Comparison of ENCODE assay signal across 22 cellular contexts in genomic region chr1:7727816-7728477, GRCh38. TPM values are rescaled to one million over a fixed set of nuclear protein-coding genes. Genes with fewer than 3 reads are reported as not detected.
A peak's percentile ranks its signal among the peaks of the same experiment; 100 is the strongest.
DNase-seq lines count a peak whose midpoint lies in the region; TF ChIP-seq lines count a peak whose summit lies in the region.
"Had no signal": no experiment of that assay in that cellular context is flagged by ENCODE, and none has a peak within 500 bp of the region (broad histone marks: within the 10 kb centered on the region; RNA-seq: fewer than 3 reads in every experiment).

No MANE protein-coding gene starts in this region.

- H3K36me3 Mint-ChIP-seq in activated naive CD8-positive, alpha-beta T cell treated with anti-CD3 and anti-CD28 coated beads for 36 hours, result no peaks in the 10 kb centered on the region

- H3K9me3 Mint-ChIP-seq in activated naive CD8-positive, alpha-beta T cell treated with anti-CD3 and anti-CD28 coated beads for 36 hours, result no peaks in the 10 kb centered on the region
- H3K9me3 Mint-ChIP-seq: activated CD4-positive, alpha-beta T cell treated with anti-CD3 and anti-CD28 coated beads, Interleukin-2, amount 10 ng/mL, durations not matched to agents 7 days and 5 days; CD4-positive, alpha-beta T cell; neural crest cell had no signal

- H3K4me3 Mint-ChIP-seq in activated naive CD8-positive, alpha-beta T cell treated with anti-CD3 and anti-CD28 coated beads for 36 hours, result no peak overlapping the region
- H3K4me3 Mint-ChIP-seq: activated CD4-positive, alpha-beta T cell treated with anti-CD3 and anti-CD28 coated beads, Interleukin-2, amount 10 ng/mL, durations not matched to agents 7 days and 5 days; CD4-positive, alpha-beta T cell; neural crest cell had no signal

- H3K4me3 ChIP-seq in BLaER1 treated with 17β-estradiol and CSF1 and Interleukin-3, amounts not matched to agents 10 nM and 100 nM, result no peak overlapping the region
- H3K4me3 ChIP-seq in dorsolateral prefrontal cortex, result peak overlapping the region in 55 of 59 donors; percentile 0 to 62 (median 37)
- H3K4me3 ChIP-seq: mucosa of descending colon, right lobe of liver, vagina had no signal

- intact Hi-C loops in dorsolateral prefrontal cortex (cut with DNase I), result no loop called here

- H3K4me1 Mint-ChIP-seq in activated naive CD8-positive, alpha-beta T cell treated with anti-CD3 and anti-CD28 coated beads for 36 hours, result peaks cover 8% of the 10 kb centered on the region

- peaks cover 54 to 74% (median 68%) of the 10 kb centered on the region in 10 experiments for H3K4me1 ChIP-seq in BLaER1 treated with 17β-estradiol and CSF1 and Interleukin-3, amounts not matched to agents 10 nM and 100 nM
- H3K4me1 ChIP-seq: right lobe of liver, vagina had no signal

- DNase-seq in SHP77 treated with DMSO at 0.1 percent for 48 hours (lab: John Stamatoyannopoulos, UW), result peak; percentile 3
- DNase-seq in dorsolateral prefrontal cortex, result peak; percentile 55 to 80 (median 74)
- DNase-seq in nucleus accumbens (lab: John Stamatoyannopoulos, UW), result peak in 46 of 56 donors; percentile 10 to 86 (median 44)
- DNase-seq in AG08396 (ENCODE audit: low spot score), result no peak
- no peak for DNase-seq in ACHN
- no peak for DNase-seq in activated naive CD8-positive, alpha-beta T cell treated with anti-CD3 and anti-CD28 coated beads for 36 hours
- no peak for DNase-seq in RKO (ENCODE audit: low spot score)
- DNase-seq: activated CD4-positive, alpha-beta T cell treated with anti-CD3 and anti-CD28 coated beads, Interleukin-2, amount 10 ng/mL, durations not matched to agents 7 days and 5 days; CD4-positive, alpha-beta T cell; central memory CD4-positive, alpha-beta T cell; DMS153; glutamatergic neuron; left ventricle myocardium superior; mucosa of descending colon; NCI-H748 treated with DMSO at 0.1 percent for 48 hours; right lobe of liver; stimulated activated CD4-positive, alpha-beta T cell treated with anti-CD3 and anti-CD28 coated beads, Interleukin-15, amount 100 ng/mL, for 24 hours; T-helper 1 cell had no signal

- peak overlapping the region in 2 of 11 experiments; percentile 60 to 61; a peak in 3 of 22 replicates for H3K9ac ChIP-seq in BLaER1 treated with 17β-estradiol and CSF1 and Interleukin-3, amounts not matched to agents 10 nM and 100 nM

- peak in 1 of 56 donors; percentile 22 for TF ChIP-seq CTCF in dorsolateral prefrontal cortex (IDR thresholded peaks at IDR 0.05 in 54 of 56, conservative IDR thresholded peaks at IDR 0.05 in 2 of 56; ENCODE audit: low read depth in 1 of 56, partially characterized antibody in 56 of 56)

- H4K20me1 ChIP-seq in BLaER1 treated with 17β-estradiol and CSF1 and Interleukin-3, amounts not matched to agents 10 nM and 100 nM, result no peaks in the 10 kb centered on the region

- peaks cover 0 to 8% (median 0%) of the 10 kb centered on the region in 11 experiments; a peak in 6 of 22 replicates for H3K9me3 ChIP-seq in BLaER1 treated with 17β-estradiol and CSF1 and Interleukin-3, amounts not matched to agents 10 nM and 100 nM (replicated peaks in 1 of 11)
- H3K9me3 ChIP-seq: mucosa of descending colon, right lobe of liver, vagina had no signal

- in situ Hi-C loops in ACHN (cut with HindIII; ENCODE audit: low pct_ligation_motif_present, low pct_unique_long_range_greater_than_20kb, low sequenced_read_pairs), result no loop called here

- peaks cover 16% of the 10 kb centered on the region for H3K27me3 Mint-ChIP-seq in activated naive CD8-positive, alpha-beta T cell treated with anti-CD3 and anti-CD28 coated beads for 36 hours

- H3K27ac ChIP-seq in BLaER1 treated with 17β-estradiol and CSF1 and Interleukin-3, amounts not matched to agents 10 nM and 100 nM, result peak overlapping the region in 8 of 11 experiments; percentile 13 to 80 (median 68); a peak in 14 of 22 replicates
- peak overlapping the region in 53 of 59 donors; percentile 5 to 86 (median 66) for H3K27ac ChIP-seq in dorsolateral prefrontal cortex
- H3K27ac ChIP-seq: HL-60, right lobe of liver, vagina had no signal

- no peaks in the 10 kb centered on the region for H3K27me3 ChIP-seq in BLaER1 treated with 17β-estradiol and CSF1 and Interleukin-3, amounts not matched to agents 10 nM and 100 nM
- H3K27me3 ChIP-seq in dorsolateral prefrontal cortex, result no peaks in the 10 kb centered on the region
- H3K27me3 ChIP-seq: right lobe of liver, vagina had no signal

- no peak overlapping the region for H3K27ac Mint-ChIP-seq in activated naive CD8-positive, alpha-beta T cell treated with anti-CD3 and anti-CD28 coated beads for 36 hours
- H3K27ac Mint-ChIP-seq: activated CD4-positive, alpha-beta T cell treated with anti-CD3 and anti-CD28 coated beads, Interleukin-2, amount 10 ng/mL, durations not matched to agents 7 days and 5 days; CD4-positive, alpha-beta T cell had no signal

- H3K4me2 ChIP-seq in BLaER1 treated with 17β-estradiol and CSF1 and Interleukin-3, amounts not matched to agents 10 nM and 100 nM, result peak overlapping the region; percentile 69 to 87 (median 80)

- 0 out of 22 replicates have a peak, but pooled peaks cover 0 to 6% (median 0%) of the 10 kb centered on the region in 11 experiments for H3K36me3 ChIP-seq in BLaER1 treated with 17β-estradiol and CSF1 and Interleukin-3, amounts not matched to agents 10 nM and 100 nM
- H3K36me3 ChIP-seq: right lobe of liver, vagina had no signal

RNA-seq across cellular contexts. Expression of gene VAMP3, which starts 43.1 kb away (rescaled TPM):
- total RNA-seq in dorsolateral prefrontal cortex, result 100 to 1,000 TPM in 29 of 120 experiments, 10 to 100 TPM in 91; 51.7 to 189 (median 84.7) TPM
- total RNA-seq in activated naive CD8-positive, alpha-beta T cell treated with anti-CD3 and anti-CD28 coated beads for 36 hours, result 10 to 100 TPM; 15.1 to 18.5 TPM

RNA-seq across cellular contexts. Expression of gene PER3, which starts 56.1 kb away (rescaled TPM):
- 10 to 100 TPM; 31.2 to 79.2 (median 50.5) TPM for total RNA-seq in dorsolateral prefrontal cortex
- total RNA-seq in activated naive CD8-positive, alpha-beta T cell treated with anti-CD3 and anti-CD28 coated beads for 36 hours, result 1 to 10 TPM; 4.6 to 4.9 TPM

Comparison
In these comparisons a context has a peak if more than half of its experiments do, and no peak if none do; other contexts are left out.
1. H3K4me3 ChIP-seq: peak in dorsolateral prefrontal cortex (55 of 59); none in BLaER1 treated with 17β-estradiol and CSF1 and Interleukin-3, amounts not matched to agents 10 nM and 100 nM (0 of 10).
2. DNase-seq: peak in SHP77 treated with DMSO at 0.1 percent for 48 hours (single experiment), dorsolateral prefrontal cortex (10 of 10) and nucleus accumbens (46 of 56); none in AG08396 (single experiment), ACHN (single experiment), activated naive CD8-positive, alpha-beta T cell treated with anti-CD3 and anti-CD28 coated beads for 36 hours (single experiment) and RKO (single experiment).
3. RNA of gene PER3, which starts 56.1 kb away (total RNA-seq): 31.2 to 79.2 TPM in dorsolateral prefrontal cortex; 4.6 to 4.9 TPM in activated naive CD8-positive, alpha-beta T cell treated with anti-CD3 and anti-CD28 coated beads for 36 hours; every median in the first group is over 4 times any median in the second.